1 cellular context compared by ENCODE assay signal in the genomic region with DNA sequence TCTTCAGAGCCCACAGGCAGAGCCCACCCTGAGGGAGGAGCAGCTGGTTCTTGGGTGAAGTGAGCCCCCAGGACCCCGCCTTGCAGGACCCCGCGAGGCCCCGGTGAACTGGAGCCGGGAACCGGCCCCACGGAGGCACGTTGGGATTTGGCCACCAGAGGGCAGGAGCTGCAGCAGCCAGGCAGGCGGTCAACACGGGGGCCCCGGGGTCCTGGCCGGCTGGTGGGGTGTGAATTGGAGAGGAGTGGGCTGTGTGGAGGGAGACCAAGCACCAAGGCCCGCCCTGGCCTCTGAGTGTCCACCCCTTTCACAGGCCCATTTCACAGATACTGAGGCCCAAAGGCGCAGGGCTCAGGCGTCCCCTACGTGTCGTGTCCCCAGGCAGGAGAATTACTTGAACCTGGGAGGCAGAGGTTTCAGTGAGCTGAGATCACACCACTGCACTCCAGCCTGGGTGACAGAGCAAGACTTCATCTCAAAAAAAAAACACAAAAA.
TF ChIP-seq lines count a peak whose summit lies in the region.

No MANE protein-coding gene starts in this region.

TF ChIP-seq in HepG2, 621 proteins besides CTCF, POLR2A, EP300 and RAD21 (continued from another document and continues in another):
- TF ChIP-seq ZNF331 (CRISPR knock-in tag; IDR thresholded peaks at IDR 0.05) (0 out of 2 replicates have a peak, but pooled peaks have one; percentile 19), ELF3 (CRISPR knock-in tag; IDR thresholded peaks at IDR 0.05) (peak; percentile 28; the same call in 1 of the 2 replicates), PTBP1 (IDR thresholded peaks at IDR 0.05; ENCODE audit: low read depth, low read length, poor library complexity, severe bottlenecking) (no peak), GTF2F1 (IDR thresholded peaks at IDR 0.05; ENCODE audit: low read length) (no peak), CCDC6 (CRISPR knock-in tag; IDR thresholded peaks at IDR 0.05) (peak; percentile 63; the same call in 1 of the 2 replicates), ZNF766 (CRISPR knock-in tag; IDR thresholded peaks at IDR 0.05; ENCODE audit: borderline replicate concordance) (peak; percentile 63; the same call in 1 of the 2 replicates), SALL1 (CRISPR knock-in tag; IDR thresholded peaks at IDR 0.05) (peak; percentile 63), ASH2L (IDR thresholded peaks at IDR 0.05; ENCODE audit: insufficient read length, low read depth, low read length) (no peak), ZNF580 (CRISPR knock-in tag; IDR thresholded peaks at IDR 0.05; ENCODE audit: borderline replicate concordance, low read depth) (0 out of 2 replicates have a peak, but pooled peaks have one; percentile 45), ESRRA (CRISPR knock-in tag; IDR thresholded peaks at IDR 0.05; ENCODE audit: low read depth) (no peak), MTERF4 (CRISPR knock-in tag; IDR thresholded peaks at IDR 0.05) (peak; percentile 36; the same call in 1 of the 2 replicates), ZNF343 (CRISPR knock-in tag; IDR thresholded peaks at IDR 0.05) (0 out of 2 replicates have a peak, but pooled peaks have one; percentile 46), FOXO1 (CRISPR knock-in tag; IDR thresholded peaks at IDR 0.05) (0 out of 2 replicates have a peak, but pooled peaks have one; percentile 48), ZBTB33 (CRISPR knock-in tag; IDR thresholded peaks at IDR 0.05) (0 out of 2 replicates have a peak, but pooled peaks have one; percentile 50), TMF1 (CRISPR knock-in tag; IDR thresholded peaks at IDR 0.05; ENCODE audit: low read depth) (no peak), LCORL (IDR thresholded peaks at IDR 0.05) (no peak), LCORL (CRISPR knock-in tag; IDR thresholded peaks at IDR 0.05) (peak; percentile 75; the same call in 1 of the 2 replicates), ZNF547 (CRISPR knock-in tag; IDR thresholded peaks at IDR 0.05) (0 out of 2 replicates have a peak, but pooled peaks have one; percentile 47), NONO (IDR thresholded peaks at IDR 0.05) (no peak), NONO (CRISPR knock-in tag; conservative IDR thresholded peaks at IDR 0.05) (no peak), ZNF761 (CRISPR knock-in tag; conservative IDR thresholded peaks at IDR 0.05) (0 out of 2 replicates have a peak, but pooled peaks have one; percentile 63), ZNF382 (CRISPR knock-in tag; IDR thresholded peaks at IDR 0.05; ENCODE audit: borderline replicate concordance) (no peak), KDM2A (CRISPR knock-in tag; IDR thresholded peaks at IDR 0.05; ENCODE audit: borderline replicate concordance, low read depth) (peak; percentile 43; the same call in 1 of the 2 replicates), KMT2A (CRISPR knock-in tag; IDR thresholded peaks at IDR 0.05) (no peak), PHF20 (CRISPR knock-in tag; IDR thresholded peaks at IDR 0.05) (no peak), ZFY (CRISPR knock-in tag; IDR thresholded peaks at IDR 0.05) (peak; percentile 44; the same call in 1 of the 2 replicates), NFKB2 (CRISPR knock-in tag; IDR thresholded peaks at IDR 0.05; ENCODE audit: borderline replicate concordance) (peak; percentile 50; the same call in 1 of the 2 replicates), ZBTB46 (CRISPR knock-in tag; IDR thresholded peaks at IDR 0.05; ENCODE audit: borderline replicate concordance) (no peak), ZNF274 (CRISPR knock-in tag; IDR thresholded peaks at IDR 0.05) (peak; percentile 69; the same call in 1 of the 2 replicates), KDM3A (CRISPR knock-in tag; IDR thresholded peaks at IDR 0.05; ENCODE audit: low read depth) (no peak), SP5 (CRISPR knock-in tag; IDR thresholded peaks at IDR 0.05; ENCODE audit: borderline replicate concordance, low read depth) (0 out of 2 replicates have a peak, but pooled peaks have one; percentile 20), ZBTB7A (CRISPR knock-in tag; IDR thresholded peaks at IDR 0.05) (peak; percentile 90), ZNF629 (CRISPR knock-in tag; conservative IDR thresholded peaks at IDR 0.05) (peak; percentile 65), ZNF691 (CRISPR knock-in tag; IDR thresholded peaks at IDR 0.05; ENCODE audit: borderline replicate concordance, low read depth) (peak; percentile 87; the same call in 1 of the 2 replicates), ZNF567 (CRISPR knock-in tag; IDR thresholded peaks at IDR 0.05; ENCODE audit: borderline replicate concordance) (0 out of 2 replicates have a peak, but pooled peaks have one; percentile 25), MBNL3 (CRISPR knock-in tag; conservative IDR thresholded peaks at IDR 0.05) (no peak), SOX6 (IDR thresholded peaks at IDR 0.05) (no peak), SOX6 (CRISPR knock-in tag; IDR thresholded peaks at IDR 0.05) (0 out of 2 replicates have a peak, but pooled peaks have one; percentile 25), HMGA1 (CRISPR knock-in tag; conservative IDR thresholded peaks at IDR 0.05) (no peak)
- TF ChIP-seq, protein P1, sequence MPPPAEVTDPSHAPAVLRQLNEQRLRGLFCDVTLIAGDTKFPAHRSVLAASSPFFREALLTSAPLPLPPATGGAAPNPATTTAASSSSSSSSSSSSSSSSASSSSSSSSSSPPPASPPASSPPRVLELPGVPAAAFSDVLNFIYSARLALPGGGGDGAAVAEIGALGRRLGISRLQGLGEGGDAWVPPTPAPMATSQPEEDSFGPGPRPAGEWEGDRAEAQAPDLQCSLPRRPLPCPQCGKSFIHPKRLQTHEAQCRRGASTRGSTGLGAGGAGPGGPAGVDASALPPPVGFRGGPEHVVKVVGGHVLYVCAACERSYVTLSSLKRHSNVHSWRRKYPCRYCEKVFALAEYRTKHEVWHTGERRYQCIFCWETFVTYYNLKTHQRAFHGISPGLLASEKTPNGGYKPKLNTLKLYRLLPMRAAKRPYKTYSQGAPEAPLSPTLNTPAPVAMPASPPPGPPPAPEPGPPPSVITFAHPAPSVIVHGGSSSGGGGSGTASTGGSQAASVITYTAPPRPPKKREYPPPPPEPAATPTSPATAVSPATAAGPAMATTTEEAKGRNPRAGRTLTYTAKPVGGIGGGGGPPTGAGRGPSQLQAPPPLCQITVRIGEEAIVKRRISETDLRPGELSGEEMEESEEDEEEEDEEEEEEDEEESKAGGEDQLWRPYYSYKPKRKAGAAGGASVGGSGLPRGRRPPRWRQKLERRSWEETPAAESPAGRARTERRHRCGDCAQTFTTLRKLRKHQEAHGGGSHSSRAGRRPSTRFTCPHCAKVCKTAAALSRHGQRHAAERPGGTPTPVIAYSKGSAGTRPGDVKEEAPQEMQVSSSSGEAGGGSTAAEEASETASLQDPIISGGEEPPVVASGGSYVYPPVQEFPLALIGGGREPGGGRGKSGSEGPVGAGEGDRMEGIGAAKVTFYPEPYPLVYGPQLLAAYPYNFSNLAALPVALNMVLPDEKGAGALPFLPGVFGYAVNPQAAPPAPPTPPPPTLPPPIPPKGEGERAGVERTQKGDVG (CRISPR knock-in tag; IDR thresholded peaks at IDR 0.05; ENCODE audit: borderline replicate concordance), result peak; percentile 45; the same call in 1 of the 2 replicates
- TF ChIP-seq, protein P2, sequence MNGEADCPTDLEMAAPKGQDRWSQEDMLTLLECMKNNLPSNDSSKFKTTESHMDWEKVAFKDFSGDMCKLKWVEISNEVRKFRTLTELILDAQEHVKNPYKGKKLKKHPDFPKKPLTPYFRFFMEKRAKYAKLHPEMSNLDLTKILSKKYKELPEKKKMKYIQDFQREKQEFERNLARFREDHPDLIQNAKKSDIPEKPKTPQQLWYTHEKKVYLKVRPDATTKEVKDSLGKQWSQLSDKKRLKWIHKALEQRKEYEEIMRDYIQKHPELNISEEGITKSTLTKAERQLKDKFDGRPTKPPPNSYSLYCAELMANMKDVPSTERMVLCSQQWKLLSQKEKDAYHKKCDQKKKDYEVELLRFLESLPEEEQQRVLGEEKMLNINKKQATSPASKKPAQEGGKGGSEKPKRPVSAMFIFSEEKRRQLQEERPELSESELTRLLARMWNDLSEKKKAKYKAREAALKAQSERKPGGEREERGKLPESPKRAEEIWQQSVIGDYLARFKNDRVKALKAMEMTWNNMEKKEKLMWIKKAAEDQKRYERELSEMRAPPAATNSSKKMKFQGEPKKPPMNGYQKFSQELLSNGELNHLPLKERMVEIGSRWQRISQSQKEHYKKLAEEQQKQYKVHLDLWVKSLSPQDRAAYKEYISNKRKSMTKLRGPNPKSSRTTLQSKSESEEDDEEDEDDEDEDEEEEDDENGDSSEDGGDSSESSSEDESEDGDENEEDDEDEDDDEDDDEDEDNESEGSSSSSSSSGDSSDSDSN (CRISPR knock-in tag; IDR thresholded peaks at IDR 0.05), result 0 out of 2 replicates have a peak, but pooled peaks have one; percentile 29
- TF ChIP-seq, protein P3, sequence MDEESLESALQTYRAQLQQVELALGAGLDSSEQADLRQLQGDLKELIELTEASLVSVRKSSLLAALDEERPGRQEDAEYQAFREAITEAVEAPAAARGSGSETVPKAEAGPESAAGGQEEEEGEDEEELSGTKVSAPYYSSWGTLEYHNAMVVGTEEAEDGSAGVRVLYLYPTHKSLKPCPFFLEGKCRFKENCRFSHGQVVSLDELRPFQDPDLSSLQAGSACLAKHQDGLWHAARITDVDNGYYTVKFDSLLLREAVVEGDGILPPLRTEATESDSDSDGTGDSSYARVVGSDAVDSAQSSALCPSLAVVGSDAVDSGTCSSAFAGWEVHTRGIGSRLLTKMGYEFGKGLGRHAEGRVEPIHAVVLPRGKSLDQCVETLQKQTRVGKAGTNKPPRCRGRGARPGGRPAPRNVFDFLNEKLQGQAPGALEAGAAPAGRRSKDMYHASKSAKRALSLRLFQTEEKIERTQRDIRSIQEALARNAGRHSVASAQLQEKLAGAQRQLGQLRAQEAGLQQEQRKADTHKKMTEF (CRISPR knock-in tag; IDR thresholded peaks at IDR 0.05), result peak; percentile 38; the same call in 1 of the 2 replicates
- TF ChIP-seq, protein P4, sequence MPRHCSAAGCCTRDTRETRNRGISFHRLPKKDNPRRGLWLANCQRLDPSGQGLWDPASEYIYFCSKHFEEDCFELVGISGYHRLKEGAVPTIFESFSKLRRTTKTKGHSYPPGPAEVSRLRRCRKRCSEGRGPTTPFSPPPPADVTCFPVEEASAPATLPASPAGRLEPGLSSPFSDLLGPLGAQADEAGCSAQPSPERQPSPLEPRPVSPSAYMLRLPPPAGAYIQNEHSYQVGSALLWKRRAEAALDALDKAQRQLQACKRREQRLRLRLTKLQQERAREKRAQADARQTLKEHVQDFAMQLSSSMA (CRISPR knock-in tag; IDR thresholded peaks at IDR 0.05), result 0 out of 2 replicates have a peak, but pooled peaks have one; percentile 31
- TF ChIP-seq, protein P5, sequence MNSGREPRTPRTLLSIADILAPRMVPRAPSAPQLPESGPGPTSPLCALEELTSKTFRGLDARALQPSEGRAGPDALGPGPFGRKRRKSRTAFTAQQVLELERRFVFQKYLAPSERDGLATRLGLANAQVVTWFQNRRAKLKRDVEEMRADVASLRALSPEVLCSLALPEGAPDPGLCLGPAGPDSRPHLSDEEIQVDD (CRISPR knock-in tag; IDR thresholded peaks at IDR 0.05; ENCODE audit: borderline replicate concordance), result no peak
- TF ChIP-seq, protein P6, sequence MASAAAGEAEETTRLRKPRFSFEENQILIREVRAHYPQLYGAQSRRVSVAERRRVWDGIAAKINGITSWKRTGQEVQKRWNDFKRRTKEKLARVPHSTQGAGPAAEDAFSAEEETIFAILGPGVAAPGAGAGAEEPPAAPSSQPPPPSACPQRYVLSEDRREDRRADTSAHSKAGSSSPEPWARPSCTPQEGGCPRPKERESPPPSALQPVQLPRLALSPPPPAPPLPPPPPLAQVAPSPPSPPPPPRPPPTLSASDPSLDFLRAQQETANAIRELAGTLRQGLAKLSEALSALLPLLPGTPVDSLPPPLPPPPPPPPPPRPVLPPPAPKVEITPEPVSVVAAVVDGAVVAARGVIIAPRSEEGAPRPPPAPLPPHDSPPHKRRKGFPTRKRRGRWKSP (CRISPR knock-in tag; IDR thresholded peaks at IDR 0.05), result peak; percentile 47; the same call in 1 of the 2 replicates
